In the genomic region with DNA sequence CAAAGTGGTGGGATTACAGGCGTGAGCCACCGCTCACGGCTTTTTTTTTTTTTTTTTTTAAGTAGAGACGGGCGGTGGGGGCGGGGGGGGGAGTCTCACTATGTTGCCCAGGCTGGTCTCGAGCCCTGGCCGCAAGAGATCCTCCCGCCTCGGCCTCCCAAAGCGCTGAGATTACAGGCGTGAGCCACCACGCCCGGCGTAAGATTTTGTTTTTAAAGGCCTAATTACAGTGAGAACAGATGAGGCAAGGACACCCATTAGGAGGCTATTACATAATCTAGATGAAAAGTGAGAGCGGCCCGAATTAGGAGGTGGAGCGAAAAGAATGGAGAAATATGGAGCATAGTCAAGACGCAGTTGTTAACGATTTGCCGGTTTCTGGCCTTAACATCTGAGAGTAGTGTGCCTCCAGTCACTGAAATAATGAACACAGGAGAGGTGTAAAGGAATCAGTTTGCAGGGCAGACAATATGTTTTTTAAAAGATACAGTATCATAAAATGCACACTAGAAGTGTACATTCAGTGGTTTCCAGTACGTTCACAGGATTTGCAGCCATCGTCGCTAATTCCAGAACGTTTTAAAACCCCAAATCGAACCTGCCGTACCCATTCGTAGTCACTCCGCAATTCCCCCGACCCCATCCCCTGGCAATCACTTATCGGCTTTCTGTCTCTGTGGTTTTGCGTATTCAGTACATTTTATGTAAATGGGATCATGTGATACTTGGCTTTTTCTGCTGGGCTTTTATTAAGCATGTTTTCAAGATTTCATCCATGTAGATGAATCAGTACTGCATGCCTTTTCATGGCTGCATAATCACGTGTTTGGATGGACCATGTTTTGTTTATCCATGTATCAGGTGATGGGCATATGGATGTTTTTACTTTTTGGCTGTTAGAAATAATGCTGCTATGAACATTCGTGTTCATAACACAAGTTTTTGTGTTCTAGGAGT, we compare ENCODE assay signal across 8 cellular contexts. TPM values are rescaled to one million over a fixed set of nuclear protein-coding genes. Genes with fewer than 3 reads are reported as not detected.
DNase-seq lines count a peak whose midpoint lies in the region; ATAC-seq and TF ChIP-seq lines count a peak whose summit lies in the region.

No MANE protein-coding gene starts in this region.

- no peaks in the 10 kb centered on the region; the same call in 1 of the 2 replicates for H4K20me1 ChIP-seq in OCI-LY7 (ENCODE audit: insufficient read depth, low read length)

- BruUV-seq in OCI-LY7 (replicated peaks; lab: Mats Ljungman, UMichigan): no TSS peak

- no peaks in the 10 kb centered on the region for H3K27me3 ChIP-seq in GM06990 (replicated peaks; ENCODE audit: control insufficient read depth, insufficient read depth, low read length)

- H3K4me3 ChIP-seq in GM06990 (replicated peaks; ENCODE audit: low read depth, low read length) (peak overlapping the region; percentile 99), OCI-LY7 (ENCODE audit: low read depth, low read length, poor library complexity, severe bottlenecking) (peak overlapping the region; percentile 88)

- CTCF ChIA-PET in OCI-LY7 (lab: Charles Lee; ENCODE audit: unreplicated experiment): no interaction called here

- H3K27ac ChIP-seq in OCI-LY7 (ENCODE audit: low read depth, low read length, poor library complexity, severe bottlenecking) (peak overlapping the region; percentile 90), epithelial cell of prostate (peak overlapping the region; percentile 73)

- no peak overlapping the region for H2AFZ ChIP-seq in OCI-LY7 (ENCODE audit: low read length)

- H3K79me2 ChIP-seq in OCI-LY7 (ENCODE audit: insufficient read depth, low read depth, low read length): peaks cover 87% of the 10 kb centered on the region

- H3K36me3 ChIP-seq in GM06990 (ENCODE audit: control insufficient read depth, insufficient read depth, low read length) (peaks cover 1% of the 10 kb centered on the region), OCI-LY7 (ENCODE audit: insufficient read depth, low read length) (peaks cover 50% of the 10 kb centered on the region)

- peaks cover 4% of the 10 kb centered on the region; the same call in 1 of the 2 replicates for H3K9me3 ChIP-seq in OCI-LY7 (ENCODE audit: low read length)

- no peak for ATAC-seq in HG03520 (IDR thresholded peaks at IDR 0.05; ENCODE audit: unreplicated experiment)
- no peak for ATAC-seq in HG03095 (IDR thresholded peaks at IDR 0.05; ENCODE audit: unreplicated experiment)

- no peaks in the 10 kb centered on the region for H3K9me2 ChIP-seq in OCI-LY7 (ENCODE audit: insufficient read depth, low read length)

- intact Hi-C loops in OCI-LY7 (cut with micrococcal nuclease; ENCODE audit: unreplicated experiment) (no loop called here), posterior vena cava (cut with DNase I) (no loop called here)

- H3K4me1 ChIP-seq in OCI-LY7 (ENCODE audit: insufficient read depth, low read length, poor library complexity, severe bottlenecking): peaks cover 61% of the 10 kb centered on the region

- TF ChIP-seq CTCF in GM06990 (IDR thresholded peaks at IDR 0.05; ENCODE audit: insufficient read depth, low read length, poor library complexity, severe bottlenecking): no peak
- no peak for TF ChIP-seq CTCF in OCI-LY7 (conservative IDR thresholded peaks at IDR 0.05; ENCODE audit: low read length)

- no peak for DNase-seq in GM06990 (ENCODE audit: extremely low read depth, insufficient read length)
- no peak for DNase-seq in OCI-LY7 (ENCODE audit: low spot score)
- DNase-seq in epithelial cell of prostate (ENCODE audit: low read depth, low spot score): no peak
- peak; percentile 48 for DNase-seq in posterior vena cava (ENCODE audit: low spot score)
- DNase-seq in GM19240 (ENCODE audit: insufficient read length, low spot score): no peak
- DNase-seq in NCI-H1105 treated with DMSO at 0.1 percent for 48 hours (lab: John Stamatoyannopoulos, UW): no peak

- H3K4me2 ChIP-seq in OCI-LY7 (ENCODE audit: low read length): peak overlapping the region; percentile 93

- POLR2A ChIA-PET in OCI-LY7 (lab: Charles Lee): interaction anchor here (0.6 to 1.3 kb wide), 9 partner anchors 8 to 515 kb away, joined by 3 to 11 read pairs (median 5); no protein-coding TSS in a partner anchor

RNA-seq across cellular contexts. Expression of a gene that starts 1.4 kb away (rescaled TPM):
- 13.2 and 13.7 TPM in 2 replicates for total RNA-seq in OCI-LY7 (2014; rRNA removed; shearing (Covaris generic))
- total RNA-seq in OCI-LY7 (2022): 35.7 and 40.0 TPM in 2 replicates
- total RNA-seq in posterior vena cava: 1 to 10 TPM; 4.5 to 4.9 TPM

RNA-seq across cellular contexts. Expression of a gene that starts 35.6 kb away (rescaled TPM):
- total RNA-seq in OCI-LY7 (2014; rRNA removed; shearing (Covaris generic)): 42.7 and 50.6 TPM in 2 replicates
- 59.4 and 74.0 TPM in 2 replicates for total RNA-seq in OCI-LY7 (2022)
- total RNA-seq in posterior vena cava: 1 to 10 TPM in 1 of 2 donors, under 1 TPM in 1; 0.81 to 1.0 TPM

RNA-seq across cellular contexts. Expression of a gene that starts 41.7 kb away (rescaled TPM):
- 38.3 and 45.5 TPM in 2 replicates for total RNA-seq in OCI-LY7 (2014; rRNA removed; shearing (Covaris generic))
- 75.4 and 84.8 TPM in 2 replicates for total RNA-seq in OCI-LY7 (2022)
- 1 to 10 TPM; 4.0 to 6.2 TPM for total RNA-seq in posterior vena cava

Comparison
In these comparisons a context has a peak if more than half of its experiments do, and no peak if none do; other contexts are left out.
1. RNA of a gene that starts 35.6 kb away (total RNA-seq): 42.7 to 74.0 TPM in OCI-LY7; 0.81 to 1.0 TPM in posterior vena cava; every median in the first group is over 10 times any median in the second.
2. RNA of a gene that starts 41.7 kb away (total RNA-seq): 38.3 to 84.8 TPM in OCI-LY7; 4.0 to 6.2 TPM in posterior vena cava; every median in the first group is over 4 times any median in the second.